ENCODE assay signal across 13 cellular contexts in the genomic region with DNA sequence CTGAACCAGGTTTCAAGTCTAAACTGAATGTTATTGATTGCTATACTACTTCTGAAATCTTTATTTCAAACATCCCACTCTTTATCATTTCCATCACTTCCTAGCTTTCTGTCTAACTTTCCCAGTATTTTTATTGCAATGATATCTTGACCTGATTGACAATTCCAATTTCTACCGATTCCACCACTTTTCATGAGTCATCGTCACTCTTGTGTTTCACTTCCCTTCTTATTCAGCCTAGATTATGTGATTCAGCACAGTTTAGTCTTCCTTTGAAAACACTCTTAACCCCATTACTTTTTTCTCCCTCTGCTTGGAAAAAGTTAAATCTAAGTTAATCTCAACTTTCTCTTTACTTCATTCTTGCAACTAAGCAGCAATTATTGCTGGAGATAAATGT.
A peak's percentile ranks its signal among the peaks of the same experiment; 100 is the strongest.
DNase-seq lines count a peak whose midpoint lies in the region; ATAC-seq and TF ChIP-seq lines count a peak whose summit lies in the region.
"Had no signal": no experiment of that assay in that cellular context is flagged by ENCODE, and none has a peak within 500 bp of the region (broad histone marks: within the 10 kb centered on the region; RNA-seq: fewer than 3 reads in every experiment).

No MANE protein-coding gene starts in this region.

- no peak for TF ChIP-seq CTCF in epithelial cell of esophagus (IDR thresholded peaks at IDR 0.05; ENCODE audit: insufficient read depth, low read depth, low read length, missing control alignments)
- TF ChIP-seq CTCF in upper lobe of left lung (IDR thresholded peaks at IDR 0.05): no peak

- H3K36me3 ChIP-seq in ACC112 (ENCODE audit: insufficient read depth, low read length) (no peaks in the 10 kb centered on the region), upper lobe of left lung (no peaks in the 10 kb centered on the region)

- peak overlapping the region; percentile 47 for H2AFZ ChIP-seq in ACC112 (ENCODE audit: low read length, unreplicated experiment)
- H2AFZ ChIP-seq: parathyroid adenoma had no signal

- 57 to 58% methylated on average over 2 of the region's 2 CpGs for WGBS in upper lobe of left lung, 2 donors

- no peak overlapping the region for H3K4me3 ChIP-seq in ACC112 (ENCODE audit: low read depth, low read length)
- H3K4me3 ChIP-seq in epithelial cell of esophagus (ENCODE audit: low read length): no peak overlapping the region
- H3K4me3 ChIP-seq in upper lobe of left lung: no peak overlapping the region

- peak; percentile 44 for DNase-seq in H4 (ENCODE audit: low spot score)
- DNase-seq in OCI-M1 (lab: John Stamatoyannopoulos, UW): peak; percentile 28
- peak; percentile 62 for DNase-seq in epithelial cell of esophagus (ENCODE audit: low read depth)
- DNase-seq in upper lobe of left lung: no peak
- DNase-seq in COLO829 (ENCODE audit: low spot score): no peak
- no peak for DNase-seq in Right ventricle myocardium superior
- DNase-seq: activated CD8-positive, alpha-beta memory T cell treated with anti-CD3 and anti-CD28 coated beads for 24 hours; activated gamma-delta T cell treated with Interleukin-2 at 50 U/mL for 16 hours; effector CD8-positive, alpha-beta T cell; SHP77 had no signal

- peaks cover 17% of the 10 kb centered on the region for H3K4me1 ChIP-seq in ACC112 (ENCODE audit: control insufficient read depth, insufficient read depth, low read length, unreplicated experiment)
- H3K4me1 ChIP-seq in upper lobe of left lung: no peaks in the 10 kb centered on the region
- H3K4me1 ChIP-seq: parathyroid adenoma had no signal

- ATAC-seq in GM18498 (IDR thresholded peaks at IDR 0.05; ENCODE audit: unreplicated experiment): no peak
- ATAC-seq in upper lobe of left lung (ENCODE audit: low FRiP score in 2 of 2): no peak
- no peak for ATAC-seq in Right ventricle myocardium superior (ENCODE audit: poor library complexity)

- H3K27ac ChIP-seq in ACC112 (ENCODE audit: low read depth, low read length) (peak overlapping the region; percentile 61), upper lobe of left lung (no peak overlapping the region)
- H3K27ac ChIP-seq: parathyroid adenoma had no signal

- intact Hi-C loops in Right ventricle myocardium superior (cut with DNase I): no loop called here

- no peak for TF ChIP-seq EP300 in upper lobe of left lung (IDR thresholded peaks at IDR 0.05)

- H3K27me3 ChIP-seq in ACC112 (ENCODE audit: insufficient read depth, low read length) (no peaks in the 10 kb centered on the region), upper lobe of left lung (no peaks in the 10 kb centered on the region)

- H3K9me3 ChIP-seq in upper lobe of left lung: no peaks in the 10 kb centered on the region

- no peak for TF ChIP-seq POLR2A in upper lobe of left lung (IDR thresholded peaks at IDR 0.05)

- H3K79me2 ChIP-seq in ACC112 (ENCODE audit: control insufficient read depth, insufficient read depth, low read length, unreplicated experiment): no peaks in the 10 kb centered on the region
- H3K79me2 ChIP-seq: parathyroid adenoma had no signal

Comparison
In these comparisons a context has a peak if more than half of its experiments do, and no peak if none do; other contexts are left out.
1. DNase-seq: peak in H4 (single experiment), OCI-M1 (single experiment) and epithelial cell of esophagus (single experiment); none in upper lobe of left lung (0 of 2), COLO829 (single experiment) and Right ventricle myocardium superior (single experiment).